In the genomic region with DNA sequence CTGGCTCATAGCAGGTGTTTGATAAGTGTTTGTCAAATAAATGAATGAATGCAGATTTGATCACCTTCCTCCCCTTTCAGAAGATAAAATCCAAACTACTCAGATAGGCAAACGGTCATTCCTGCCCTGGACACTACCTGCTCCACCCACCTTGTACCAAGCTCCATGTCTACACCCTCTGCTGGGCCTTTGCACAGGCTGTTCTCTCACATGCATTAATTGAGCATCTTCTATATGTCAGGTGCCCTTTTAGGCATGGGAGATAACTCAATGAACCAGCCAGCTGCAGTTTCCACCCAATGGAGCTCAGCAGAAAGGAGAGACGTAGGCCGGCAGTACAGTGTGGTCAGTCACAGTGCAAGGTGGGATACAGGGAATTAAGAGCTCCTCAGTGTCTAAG, we compare ENCODE assay signal across 20 cellular contexts.
A peak's percentile ranks its signal among the peaks of the same experiment; 100 is the strongest.
DNase-seq lines count a peak whose midpoint lies in the region; ATAC-seq, FAIRE-seq and TF ChIP-seq lines count a peak whose summit lies in the region.
"Had no signal": no experiment of that assay in that cellular context is flagged by ENCODE, and none has a peak within 500 bp of the region (broad histone marks: within the 10 kb centered on the region; RNA-seq: fewer than 3 reads in every experiment).

No MANE protein-coding gene starts in this region.

- DNase-seq in A549 (ENCODE audit: low read depth in 1 of 2, low spot score in 1 of 2) (no peak), GM12891 (ENCODE audit: insufficient read length, low spot score) (no peak), RWPE2 (ENCODE audit: low spot score) (peak; percentile 9), neural progenitor cell (ENCODE audit: low spot score) (no peak), sigmoid colon (no peak), spleen (no peak), psoas muscle (no peak)
- DNase-seq: Caco-2, GM23248, NCI-H1048, NCI-H1436 treated with DMSO at 0.1 percent for 48 hours, NCI-H2081 treated with DMSO at 0.1 percent for 48 hours, NCI-H2227 treated with DMSO at 0.1 percent for 48 hours, NCI-H69 had no signal

- H3K4me1 ChIP-seq in A549: peaks cover 31% of the 10 kb centered on the region
- peaks cover 23% of the 10 kb centered on the region for H3K4me1 ChIP-seq in RWPE2 (ENCODE audit: insufficient read depth, poor library complexity, severe bottlenecking)
- peaks cover 12% of the 10 kb centered on the region for H3K4me1 ChIP-seq in neural progenitor cell
- H3K4me1 ChIP-seq in sigmoid colon: peaks cover 0 to 20% (median 18%) of the 10 kb centered on the region in 4 donors
- peaks cover 0 to 44% (median 23%) of the 10 kb centered on the region in 6 donors for H3K4me1 ChIP-seq in spleen
- peaks cover 24% of the 10 kb centered on the region for H3K4me1 ChIP-seq in psoas muscle

- no peak overlapping the region for H3K4me3 Mint-ChIP-seq in neural progenitor cell

- H3K36me3 Mint-ChIP-seq in neural progenitor cell: no peaks in the 10 kb centered on the region

- H3K4me2 ChIP-seq in A549 (no peak overlapping the region), neural progenitor cell (peak overlapping the region; percentile 11)
- H3K4me2 ChIP-seq: KMS-11 had no signal

- H3K4me1 Mint-ChIP-seq in neural progenitor cell: peaks cover 34% of the 10 kb centered on the region

- H3F3A ChIP-seq in neural progenitor cell (ENCODE audit: low read depth): peaks cover 18% of the 10 kb centered on the region

- H3K27ac ChIP-seq in A549 (peak overlapping the region; percentile 19 to 51; a peak in 4 of 6 replicates), RWPE2 (ENCODE audit: poor library complexity, severe bottlenecking) (no peak overlapping the region), neural progenitor cell (no peak overlapping the region), sigmoid colon (no peak overlapping the region), spleen (peak overlapping the region in 1 of 8 donors; percentile 54), psoas muscle (no peak overlapping the region)
- H3K27ac ChIP-seq: GM23248, KMS-11 had no signal

- POLR2A ChIA-PET in A549 (lab: Yijun Ruan, JAX): no interaction called here

- no peak for TF ChIP-seq RAD21 in A549 (conservative IDR thresholded peaks at IDR 0.05 in 1 of 2, IDR thresholded peaks at IDR 0.05 in 1 of 2)

- no peaks in the 10 kb centered on the region for H3K9me3 Mint-ChIP-seq in neural progenitor cell

- H3K9ac ChIP-seq in neural progenitor cell: no peak overlapping the region
- H3K9ac ChIP-seq: GM23248, KMS-11 had no signal

- H3K36me3 ChIP-seq in RWPE2 (ENCODE audit: low read depth) (no peaks in the 10 kb centered on the region), neural progenitor cell (no peaks in the 10 kb centered on the region), sigmoid colon (no peaks in the 10 kb centered on the region), spleen (no peaks in the 10 kb centered on the region), psoas muscle (ENCODE audit: insufficient read depth in 1 of 2, low read depth in 1 of 2) (no peaks in the 10 kb centered on the region)

- H4K20me1 ChIP-seq in neural progenitor cell (ENCODE audit: low read depth): no peaks in the 10 kb centered on the region

- FAIRE-seq in A549 (lab: Jason Lieb, UNC) (no peak), GM12891 (lab: Jason Lieb, UNC) (peak; percentile 13)
- FAIRE-seq: A204.1, HepG2 had no signal

- TF ChIP-seq EP300 in A549 (IDR thresholded peaks at IDR 0.05) (no peak), sigmoid colon (IDR thresholded peaks at IDR 0.05) (no peak)

- TF ChIP-seq POLR2A in A549 (IDR thresholded peaks at IDR 0.05; ENCODE audit: low read length) (no peak), GM12891 (IDR thresholded peaks at IDR 0.05; ENCODE audit: low read depth, low read length) (no peak), sigmoid colon (IDR thresholded peaks at IDR 0.05) (no peak), spleen (IDR thresholded peaks at IDR 0.05) (no peak)

- H3K79me2 ChIP-seq in neural progenitor cell (ENCODE audit: low read depth): no peaks in the 10 kb centered on the region

- H3K4me3 ChIP-seq in A549 (no peak overlapping the region), RWPE2 (ENCODE audit: severe bottlenecking) (no peak overlapping the region), neural progenitor cell (no peak overlapping the region), sigmoid colon (no peak overlapping the region), spleen (no peak overlapping the region), psoas muscle (no peak overlapping the region)
- H3K4me3 ChIP-seq: GM23248 had no signal

- WGBS in A549 (ENCODE audit: missing lambda C conversion rate): 93% methylated on average over 3 of the region's 3 CpGs
- WGBS in sigmoid colon, 2 donors: 79 to 93% methylated on average over 3 of the region's 3 CpGs
- WGBS in spleen, 5 donors: 87 to 97% (median 88%) methylated on average over 3 of the region's 3 CpGs
- WGBS in psoas muscle, 3 donors: 90 to 99% (median 94%) methylated on average over 3 of the region's 3 CpGs

- peaks cover 5% of the 10 kb centered on the region for H3K27me3 Mint-ChIP-seq in neural progenitor cell (ENCODE audit: insufficient read depth, low read depth)

- no peak for TF ChIP-seq CTCF in A549 (IDR thresholded peaks at IDR 0.05)
- no peak for TF ChIP-seq CTCF in RWPE2 (IDR thresholded peaks at IDR 0.05; ENCODE audit: poor library complexity, severe bottlenecking)
- no peak for TF ChIP-seq CTCF in neural progenitor cell (IDR thresholded peaks at IDR 0.05)
- no peak for TF ChIP-seq CTCF in sigmoid colon (IDR thresholded peaks at IDR 0.05)
- no peak for TF ChIP-seq CTCF in spleen (IDR thresholded peaks at IDR 0.05 in 8 of 11, conservative IDR thresholded peaks at IDR 0.05 in 3 of 11)
- no peak for TF ChIP-seq CTCF in psoas muscle (IDR thresholded peaks at IDR 0.05)

- H2AFZ ChIP-seq in neural progenitor cell (replicated peaks): no peak overlapping the region
- H2AFZ ChIP-seq: GM23248 had no signal

- no peak for ATAC-seq in A549
- no peak for ATAC-seq in RWPE2 (ENCODE audit: low read depth)
- no peak for ATAC-seq in HG03442 (IDR thresholded peaks at IDR 0.05; ENCODE audit: unreplicated experiment)
- ATAC-seq in psoas muscle: no peak
- ATAC-seq: HepG2, Panc1, Right ventricle myocardium inferior had no signal

- H3K27ac Mint-ChIP-seq in neural progenitor cell: peak overlapping the region; percentile 4

- CTCF ChIA-PET in A549 (lab: Yijun Ruan, JAX): interaction anchor here (0.7 to 1.9 kb wide), 3 partner anchors 21 to 755 kb away, joined by 3 to 4 read pairs (median 4); no protein-coding TSS in a partner anchor

- intact Hi-C loops in sigmoid colon (cut with DNase I) (no loop called here), spleen (cut with DNase I; ENCODE audit: low total_unique reads) (no loop called here), psoas muscle (cut with DNase I) (loop anchor here in 1 of 2 donors (5.0 kb wide), 1 partner anchor 96 kb away; no protein-coding TSS in a partner anchor)

- H3K9me3 ChIP-seq in A549: no peaks in the 10 kb centered on the region
- H3K9me3 ChIP-seq in RWPE2 (ENCODE audit: severe bottlenecking): no peaks in the 10 kb centered on the region
- no peaks in the 10 kb centered on the region for H3K9me3 ChIP-seq in neural progenitor cell (ENCODE audit: low read depth)
- no peaks in the 10 kb centered on the region for H3K9me3 ChIP-seq in sigmoid colon
- H3K9me3 ChIP-seq in spleen: no peaks in the 10 kb centered on the region
- no peaks in the 10 kb centered on the region for H3K9me3 ChIP-seq in psoas muscle
- H3K9me3 ChIP-seq: Caco-2 had no signal

- H3K27me3 ChIP-seq in RWPE2 (ENCODE audit: insufficient read depth, poor library complexity, severe bottlenecking) (no peaks in the 10 kb centered on the region), neural progenitor cell (no peaks in the 10 kb centered on the region), sigmoid colon (no peaks in the 10 kb centered on the region), spleen (replicated peaks in 1 of 7) (no peaks in the 10 kb centered on the region), psoas muscle (ENCODE audit: insufficient read depth in 3 of 3, low read length in 2 of 3) (no peaks in the 10 kb centered on the region)

TF ChIP-seq in A549, 52 proteins besides CTCF, POLR2A, EP300 and RAD21:
- TF ChIP-seq NFE2L2 (conservative IDR thresholded peaks at IDR 0.05; ENCODE audit: low read length) (no peak), CEBPB (IDR thresholded peaks at IDR 0.05) (no peak), ESRRA (IDR thresholded peaks at IDR 0.05; ENCODE audit: borderline replicate concordance, low read length) (no peak)

TF ChIP-seq in GM12891, 5 proteins besides CTCF, POLR2A, EP300 and RAD21:
- TF ChIP-seq TAF1 (IDR thresholded peaks at IDR 0.05; ENCODE audit: low read depth, low read length) (no peak), POLR2AphosphoS5 (IDR thresholded peaks at IDR 0.05; ENCODE audit: low read depth, low read length) (no peak), PAX5 (IDR thresholded peaks at IDR 0.05; ENCODE audit: insufficient read depth, low read length, severe bottlenecking) (no peak)

Comparison
In these comparisons a context has a peak if more than half of its experiments do, and no peak if none do; other contexts are left out.
1. H3K27ac ChIP-seq: peak in A549 (2 of 2); none in RWPE2 (single experiment), neural progenitor cell (single experiment), sigmoid colon (0 of 4) and psoas muscle (single experiment).